22 cellular contexts compared by ENCODE assay signal in genomic region chr10:82037076-82037475, GRCh38.
DNase-seq lines count a peak whose midpoint lies in the region; TF ChIP-seq lines count a peak whose summit lies in the region.
"Had no signal": no experiment of that assay in that cellular context is flagged by ENCODE, and none has a peak within 500 bp of the region (broad histone marks: within the 10 kb centered on the region; RNA-seq: fewer than 3 reads in every experiment).

No MANE protein-coding gene starts in this region.

- no peaks in the 10 kb centered on the region for H3K4me1 ChIP-seq in tibial nerve
- H3K4me1 ChIP-seq: ascending aorta, colonic mucosa, HAP-1, spleen had no signal

- H3K36me3 ChIP-seq in tibial nerve, result no peaks in the 10 kb centered on the region
- H3K36me3 ChIP-seq: ascending aorta, colonic mucosa, HAP-1, spleen had no signal

- H3K4me3 ChIP-seq in tibial nerve, result no peak overlapping the region
- H3K4me3 ChIP-seq: ascending aorta, colonic mucosa, HAP-1, hepatocyte, spleen had no signal

- DNase-seq in HT1080 (ENCODE audit: low read depth) (peak; percentile 18), astrocyte of the hippocampus (ENCODE audit: low read depth, low spot score) (peak; percentile 38), kidney tubule cell (ENCODE audit: low spot score) (peak; percentile 39), substantia nigra (lab: John Stamatoyannopoulos, UW) (peak in 47 of 49 donors; percentile 0 to 91 (median 63)), activated gamma-delta T cell treated with Interleukin-2 at 50 U/mL for 16 hours (no peak), tibial nerve (ENCODE audit: low spot score in 2 of 2) (no peak), activated gamma-delta T cell (lab: John Stamatoyannopoulos, UW) (no peak)
- DNase-seq: activated CD4-positive, alpha-beta T cell treated with anti-CD3 and anti-CD28 coated beads, Interleukin-2, amount 50 U/mL, for 4 hours; activated naive CD4-positive, alpha-beta T cell treated with anti-CD3 and anti-CD28 coated beads, Interleukin-2, amount 10 ng/mL, durations not matched to agents 7 days and 5 days; CD8-positive, alpha-beta memory T cell; colonic mucosa; DMS79 treated with DMSO at 0.1 percent for 48 hours; NCI-H2081; NCI-H526; SIG-M5; spleen; stimulated activated CD4-positive, alpha-beta T cell treated with anti-CD3 and anti-CD28 coated beads, Interleukin-4, amount 100 ng/mL, for 4 hours; T-helper 2 cell had no signal

- TF ChIP-seq CTCF in tibial nerve (IDR thresholded peaks at IDR 0.05), result no peak

- no peak overlapping the region for H3K27ac ChIP-seq in substantia nigra (ENCODE audit: low read depth, low read length, poor library complexity, severe bottlenecking)
- H3K27ac ChIP-seq in tibial nerve, result no peak overlapping the region
- H3K27ac ChIP-seq: ascending aorta, colonic mucosa, hepatocyte, spleen, VCaP had no signal

- H3K9me3 ChIP-seq in tibial nerve, result no peaks in the 10 kb centered on the region
- H3K9me3 ChIP-seq: ascending aorta, colonic mucosa, HAP-1 had no signal

- no peak for TF ChIP-seq POLR2A in tibial nerve (IDR thresholded peaks at IDR 0.05)

- TF ChIP-seq EP300 in tibial nerve (IDR thresholded peaks at IDR 0.05), result no peak

- H3K27me3 ChIP-seq in tibial nerve, result no peaks in the 10 kb centered on the region
- H3K27me3 ChIP-seq: ascending aorta, colonic mucosa, hepatocyte, spleen had no signal

Comparison
In these comparisons a context has a peak if more than half of its experiments do, and no peak if none do; other contexts are left out.
1. DNase-seq: peak in HT1080 (single experiment), astrocyte of the hippocampus (single experiment), kidney tubule cell (single experiment) and substantia nigra (47 of 49); none in activated gamma-delta T cell treated with Interleukin-2 at 50 U/mL for 16 hours (single experiment), tibial nerve (0 of 2) and activated gamma-delta T cell (single experiment).